In the genomic region with DNA sequence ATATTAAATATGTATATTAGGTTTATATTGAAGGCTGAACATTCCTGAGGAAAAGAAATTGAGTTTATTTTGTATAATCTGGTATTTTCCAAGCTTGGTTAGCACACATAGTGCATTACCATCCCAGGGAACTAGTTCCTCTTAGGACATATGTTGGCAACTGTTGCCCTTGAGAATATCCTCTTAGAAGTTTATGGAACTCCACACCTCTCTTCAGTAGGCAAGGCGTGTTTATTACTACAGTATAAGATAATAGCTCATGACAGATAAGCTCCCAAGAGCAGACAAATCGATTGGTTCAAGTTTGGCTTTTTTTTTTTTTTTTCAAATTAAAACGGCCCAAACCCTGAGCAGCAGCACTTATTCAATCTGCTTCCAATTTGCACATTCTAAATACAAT, we compare ENCODE assay signal across 10 cellular contexts.
"Had no signal": no experiment of that assay in that cellular context is flagged by ENCODE, and none has a peak within 500 bp of the region (broad histone marks: within the 10 kb centered on the region; RNA-seq: fewer than 3 reads in every experiment).

No MANE protein-coding gene starts in this region.

- H3K4me1 ChIP-seq: esophagus squamous epithelium, foreskin keratinocyte, suprapubic skin, tibial artery had no signal

- H3K36me3 ChIP-seq: esophagus squamous epithelium, suprapubic skin, tibial artery had no signal

- H3K27me3 ChIP-seq: esophagus squamous epithelium had no signal

- DNase-seq: central memory CD4-positive, alpha-beta T cell; effector memory CD8-positive, alpha-beta T cell; esophagus squamous epithelium; foreskin keratinocyte; nephron progenitor cell; posterior cingulate gyrus; stimulated activated CD4-positive, alpha-beta T cell treated with anti-CD3 and anti-CD28 coated beads, Interleukin-12 subunit alpha, Interleukin-12 subunit beta, amount 100 ng/mL, for 4 hours; stimulated activated naive CD4-positive, alpha-beta T cell; tibial artery had no signal

- H3K27ac ChIP-seq: foreskin keratinocyte, tibial artery had no signal

- H3K9me3 ChIP-seq: esophagus squamous epithelium, suprapubic skin, tibial artery had no signal

- H3K4me3 ChIP-seq: esophagus squamous epithelium, suprapubic skin, tibial artery had no signal
